In genomic region chr6:158232445-158233213, GRCh38 we compare ENCODE assay signal across 1 cellular context.
TF ChIP-seq lines count a peak whose summit lies in the region.

No MANE protein-coding gene starts in this region.

TF ChIP-seq in HepG2, 621 proteins besides CTCF, POLR2A, EP300 and RAD21 (continued from another document and continues in another):
- 0 out of 2 replicates have a peak, but pooled peaks have one; percentile 20 for TF ChIP-seq ZNF609 (CRISPR knock-in tag; IDR thresholded peaks at IDR 0.05; ENCODE audit: borderline replicate concordance)
- TF ChIP-seq GABPB1 (CRISPR knock-in tag; IDR thresholded peaks at IDR 0.05), result peak; percentile 67
- peak; percentile 58; the same call in 1 of the 2 replicates for TF ChIP-seq ZNF710 (CRISPR knock-in tag; IDR thresholded peaks at IDR 0.05; ENCODE audit: borderline replicate concordance)
- no peak for TF ChIP-seq FOXK1 (CRISPR knock-in tag; IDR thresholded peaks at IDR 0.05; ENCODE audit: borderline replicate concordance, low read depth)
- TF ChIP-seq ZNF775 (CRISPR knock-in tag; IDR thresholded peaks at IDR 0.05; ENCODE audit: borderline replicate concordance), result no peak
- no peak for TF ChIP-seq AFF4 (CRISPR knock-in tag; IDR thresholded peaks at IDR 0.05)
- no peak for TF ChIP-seq CEBPG (CRISPR knock-in tag; IDR thresholded peaks at IDR 0.05)
- no peak for TF ChIP-seq PPARG (CRISPR knock-in tag; conservative IDR thresholded peaks at IDR 0.05)
- no peak; the same call in 1 of the 2 replicates for TF ChIP-seq STAG1 (CRISPR knock-in tag; IDR thresholded peaks at IDR 0.05)
- TF ChIP-seq POGK (CRISPR knock-in tag; conservative IDR thresholded peaks at IDR 0.05), result peak; percentile 74
- TF ChIP-seq ZNF20 (CRISPR knock-in tag; IDR thresholded peaks at IDR 0.05), result no peak
- TF ChIP-seq SUZ12 (IDR thresholded peaks at IDR 0.05; ENCODE audit: low read depth, low read length), result no peak
- 0 out of 2 replicates have a peak, but pooled peaks have one; percentile 36 for TF ChIP-seq ZNF318 (CRISPR knock-in tag; IDR thresholded peaks at IDR 0.05)
- TF ChIP-seq ATF3 (CRISPR knock-in tag; IDR thresholded peaks at IDR 0.05), result no peak
- TF ChIP-seq NFKBIZ (CRISPR knock-in tag; IDR thresholded peaks at IDR 0.05), result 0 out of 2 replicates have a peak, but pooled peaks have one; percentile 65
- TF ChIP-seq MIER3 (CRISPR knock-in tag; IDR thresholded peaks at IDR 0.05; ENCODE audit: borderline replicate concordance), result no peak
- TF ChIP-seq NR2F1 (CRISPR knock-in tag; IDR thresholded peaks at IDR 0.05), result no peak
- no peak for TF ChIP-seq SIX1 (CRISPR knock-in tag; IDR thresholded peaks at IDR 0.05; ENCODE audit: borderline replicate concordance)
- TF ChIP-seq ZNF790 (CRISPR knock-in tag; IDR thresholded peaks at IDR 0.05; ENCODE audit: borderline replicate concordance), result 0 out of 2 replicates have a peak, but pooled peaks have one; percentile 6
- TF ChIP-seq SP140L (CRISPR knock-in tag; IDR thresholded peaks at IDR 0.05; ENCODE audit: borderline replicate concordance), result no peak
- 0 out of 2 replicates have a peak, but pooled peaks have one; percentile 11 for TF ChIP-seq ZNF280D (CRISPR knock-in tag; IDR thresholded peaks at IDR 0.05)
- TF ChIP-seq NCOR1 (IDR thresholded peaks at IDR 0.05; ENCODE audit: borderline replicate concordance, low read length), result no peak
- peak; percentile 42; the same call in 1 of the 2 replicates for TF ChIP-seq IRF2 (CRISPR knock-in tag; IDR thresholded peaks at IDR 0.05)
- no peak; the same call in 1 of the 2 replicates for TF ChIP-seq ETV5 (CRISPR knock-in tag; IDR thresholded peaks at IDR 0.05; ENCODE audit: borderline replicate concordance)
- TF ChIP-seq SMAD1 (CRISPR knock-in tag; IDR thresholded peaks at IDR 0.05; ENCODE audit: borderline replicate concordance, low read depth), result no peak
